ENCODE assay signal across 17 cellular contexts in genomic region chr1:6134206-6134605, GRCh38. TPM values are rescaled to one million over a fixed set of nuclear protein-coding genes. Genes with fewer than 3 reads are reported as not detected.
DNase-seq lines count a peak whose midpoint lies in the region; ATAC-seq and TF ChIP-seq lines count a peak whose summit lies in the region.
"Had no signal": no experiment of that assay in that cellular context is flagged by ENCODE, and none has a peak within 500 bp of the region (broad histone marks: within the 10 kb centered on the region; RNA-seq: fewer than 3 reads in every experiment).

No MANE protein-coding gene starts in this region.

- no peak overlapping the region for H3K4me3 Mint-ChIP-seq in WTC11
- H3K4me3 Mint-ChIP-seq: CD14-positive monocyte; CD8-positive, alpha-beta T cell; GM23338 had no signal

- H3K4me1 Mint-ChIP-seq in WTC11: no peaks in the 10 kb centered on the region
- H3K4me1 Mint-ChIP-seq: CD14-positive monocyte, GM23338 had no signal

- no peak for TF ChIP-seq CTCF in WTC11 (IDR thresholded peaks at IDR 0.05)
- TF ChIP-seq CTCF in lower lobe of right lung (IDR thresholded peaks at IDR 0.05): no peak
- TF ChIP-seq CTCF in upper lobe of right lung (IDR thresholded peaks at IDR 0.05): no peak

- DNase-seq in Right ventricle myocardium inferior (ENCODE audit: missing footprints) (peak; percentile 32), left cardiac atrium (no peak), WTC11 (ENCODE audit: low spot score) (peak; percentile 1), lower lobe of right lung (peak; percentile 32), upper lobe of right lung (peak; percentile 40), HuH-7.5 (ENCODE audit: low spot score) (no peak)
- DNase-seq: CD8-positive, alpha-beta T cell; COR-L47; DMS153; DMS79 treated with DMSO at 0.1 percent for 48 hours; EL had no signal

- CTCF ChIA-PET in WTC11 (lab: Charles Lee): no interaction called here

- H3K27ac ChIP-seq in lower lobe of right lung (no peak overlapping the region), upper lobe of right lung (no peak overlapping the region)
- H3K27ac ChIP-seq: 22Rv1, HL-60 had no signal

- POLR2A ChIA-PET in WTC11 (lab: Charles Lee): no interaction called here

- ATAC-seq in Right ventricle myocardium inferior (no peak), left cardiac atrium (no peak), WTC11 (no peak), lower lobe of right lung (no peak), upper lobe of right lung (no peak), HG02678 (IDR thresholded peaks at IDR 0.05; ENCODE audit: unreplicated experiment) (no peak)
- ATAC-seq: CD8-positive, alpha-beta T cell; GM23338 had no signal

- H3K36me3 Mint-ChIP-seq in WTC11: no peaks in the 10 kb centered on the region
- H3K36me3 Mint-ChIP-seq: CD14-positive monocyte; CD8-positive, alpha-beta T cell had no signal

- H3K27me3 Mint-ChIP-seq in WTC11 (ENCODE audit: low read depth): peaks cover 2% of the 10 kb centered on the region; the same call in 1 of the 2 replicates

- intact Hi-C loops in Right ventricle myocardium inferior (cut with DNase I) (no loop called here), left cardiac atrium (cut with DNase I) (no loop called here), lower lobe of right lung (cut with DNase I) (no loop called here), upper lobe of right lung (cut with DNase I) (no loop called here)

- H3K4me1 ChIP-seq in lower lobe of right lung (no peaks in the 10 kb centered on the region), upper lobe of right lung (no peaks in the 10 kb centered on the region)
- H3K4me1 ChIP-seq: HAP-1 had no signal

- H3K36me3 ChIP-seq in lower lobe of right lung: no peaks in the 10 kb centered on the region
- H3K36me3 ChIP-seq in upper lobe of right lung: no peaks in the 10 kb centered on the region
- H3K36me3 ChIP-seq: HAP-1 had no signal

- H3K27ac Mint-ChIP-seq in WTC11: no peak overlapping the region
- H3K27ac Mint-ChIP-seq: CD14-positive monocyte; CD8-positive, alpha-beta T cell; GM23338 had no signal

- peaks cover 13% of the 10 kb centered on the region for H3K27me3 ChIP-seq in lower lobe of right lung (ENCODE audit: low read depth)
- no peaks in the 10 kb centered on the region for H3K27me3 ChIP-seq in upper lobe of right lung

- H3K4me3 ChIP-seq in lower lobe of right lung (no peak overlapping the region), upper lobe of right lung (no peak overlapping the region)
- H3K4me3 ChIP-seq: GM23338, HAP-1 had no signal

- peaks cover 10% of the 10 kb centered on the region for H3K9me3 Mint-ChIP-seq in WTC11
- H3K9me3 Mint-ChIP-seq: GM23338 had no signal

- H3K9me3 ChIP-seq in lower lobe of right lung: no peaks in the 10 kb centered on the region
- no peaks in the 10 kb centered on the region for H3K9me3 ChIP-seq in upper lobe of right lung

TF ChIP-seq in WTC11, 78 proteins besides CTCF, POLR2A, EP300 and RAD21:
- no peak for TF ChIP-seq MXD4 (CRISPR knock-in tag; IDR thresholded peaks at IDR 0.05; ENCODE audit: borderline replicate concordance)
- TF ChIP-seq FOXP1 (CRISPR knock-in tag; IDR thresholded peaks at IDR 0.05; ENCODE audit: borderline replicate concordance): no peak
- no peak for TF ChIP-seq GTF2I (CRISPR knock-in tag; conservative IDR thresholded peaks at IDR 0.05)
- no peak for TF ChIP-seq SMAD3 (CRISPR knock-in tag; IDR thresholded peaks at IDR 0.05; ENCODE audit: borderline replicate concordance)
- no peak for TF ChIP-seq IRF2 (CRISPR knock-in tag; IDR thresholded peaks at IDR 0.05; ENCODE audit: borderline replicate concordance, low read depth)
- TF ChIP-seq ZNF512 (CRISPR knock-in tag; IDR thresholded peaks at IDR 0.05; ENCODE audit: borderline replicate concordance): no peak
- no peak for TF ChIP-seq CREM (CRISPR knock-in tag; IDR thresholded peaks at IDR 0.05)
- no peak for TF ChIP-seq ZNF671 (CRISPR knock-in tag; IDR thresholded peaks at IDR 0.05)
- no peak for TF ChIP-seq ESRRA (CRISPR knock-in tag; IDR thresholded peaks at IDR 0.05; ENCODE audit: borderline replicate concordance)
- TF ChIP-seq ZNF396 (CRISPR knock-in tag; IDR thresholded peaks at IDR 0.05; ENCODE audit: borderline replicate concordance): no peak
- TF ChIP-seq MYBL2 (CRISPR knock-in tag; IDR thresholded peaks at IDR 0.05): no peak

RNA-seq across cellular contexts. Expression of gene CHD5, which starts 45.9 kb away (rescaled TPM):
- total RNA-seq in Right ventricle myocardium inferior (0.05 TPM), left cardiac atrium (under 1 TPM; 0.12 to 0.39 TPM), WTC11 (2021) (1.6 to 2.4 TPM (median 1.6 TPM) in 3 replicates), lower lobe of right lung (0.56 TPM), upper lobe of right lung (0.23 TPM)

Comparison
In these comparisons a context has a peak if more than half of its experiments do, and no peak if none do; other contexts are left out.
1. DNase-seq: peak in Right ventricle myocardium inferior (single experiment), WTC11 (single experiment), lower lobe of right lung (single experiment) and upper lobe of right lung (single experiment); none in left cardiac atrium (single experiment) and HuH-7.5 (single experiment).